Comparison of ENCODE assay signal across 7 cellular contexts in the genomic region with DNA sequence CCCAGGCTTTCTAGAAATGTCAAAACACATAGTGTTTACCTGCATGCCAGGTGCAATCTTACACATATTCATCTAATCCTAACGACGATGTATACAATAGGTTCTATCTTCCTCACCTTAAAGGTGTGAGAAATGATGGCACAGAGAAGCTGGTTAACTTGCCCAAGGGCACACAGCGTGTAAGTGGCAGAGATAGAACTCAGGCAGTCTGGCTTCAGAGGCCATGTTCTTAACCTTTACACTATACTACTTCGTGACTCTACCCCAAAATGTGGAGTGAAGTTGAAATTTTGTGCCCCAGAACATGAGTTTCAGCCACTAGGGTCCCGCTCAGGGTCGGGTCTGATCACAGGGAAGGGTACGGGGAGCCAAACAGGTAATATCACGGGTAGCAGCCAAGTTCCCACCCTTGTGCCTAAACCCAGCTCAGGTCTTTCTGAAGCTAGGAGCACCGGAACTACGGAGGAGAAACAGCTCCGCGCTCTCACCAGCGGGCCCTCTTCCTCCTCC. TPM values are rescaled to one million over a fixed set of nuclear protein-coding genes. Genes with fewer than 3 reads are reported as not detected.
DNase-seq lines count a peak whose midpoint lies in the region; ATAC-seq and TF ChIP-seq lines count a peak whose summit lies in the region.

No MANE protein-coding gene starts in this region.

- H3K4me3 ChIP-seq in HUES48 (ENCODE audit: low read depth, low read length): peak overlapping the region; percentile 99
- H3K4me3 ChIP-seq in body of pancreas: peak overlapping the region; percentile 24 to 76
- H3K4me3 ChIP-seq in lower lobe of right lung: peak overlapping the region; percentile 83
- H3K4me3 ChIP-seq in urinary bladder (ENCODE audit: low read depth, low read length): peak overlapping the region; percentile 63

- H3K27me3 ChIP-seq in HUES48 (ENCODE audit: control insufficient read depth, insufficient read depth, low read length) (no peaks in the 10 kb centered on the region), body of pancreas (no peaks in the 10 kb centered on the region), lower lobe of right lung (ENCODE audit: low read depth) (no peaks in the 10 kb centered on the region)

- H3K27ac ChIP-seq in HUES48 (ENCODE audit: low read depth, low read length): peak overlapping the region; percentile 98
- peak overlapping the region; percentile 79 to 95 (median 87) for H3K27ac ChIP-seq in body of pancreas
- H3K27ac ChIP-seq in lower lobe of right lung: peak overlapping the region; percentile 91
- H3K27ac ChIP-seq in urinary bladder (ENCODE audit: low read depth): peak overlapping the region; percentile 92

- ATAC-seq in GM18858 (IDR thresholded peaks at IDR 0.05; ENCODE audit: unreplicated experiment) (peak; percentile 10), body of pancreas (no peak), lower lobe of right lung (peak; percentile 10 to 36)

- peak overlapping the region; percentile 97 for H3K9ac ChIP-seq in HUES48 (ENCODE audit: low read depth, low read length)

- TF ChIP-seq CTCF in body of pancreas (IDR thresholded peaks at IDR 0.05) (peak in 2 of 7 experiments; percentile 6 to 9), lower lobe of right lung (IDR thresholded peaks at IDR 0.05) (no peak)

- H3K36me3 ChIP-seq in HUES48 (ENCODE audit: control insufficient read depth, insufficient read depth, low read length): peaks cover 72% of the 10 kb centered on the region
- H3K36me3 ChIP-seq in body of pancreas (replicated peaks in 1 of 2; ENCODE audit: insufficient read depth in 1 of 2, low read depth in 2 of 2): peaks cover 0 to 34% of the 10 kb centered on the region in 2 donors
- peaks cover 70% of the 10 kb centered on the region for H3K36me3 ChIP-seq in lower lobe of right lung
- peaks cover 9% of the 10 kb centered on the region for H3K36me3 ChIP-seq in urinary bladder (ENCODE audit: insufficient read depth)

- intact Hi-C loops in body of pancreas (cut with DNase I) (no loop called here), lower lobe of right lung (cut with DNase I) (no loop called here)

- DNase-seq in body of pancreas: no peak
- no peak for DNase-seq in lower lobe of right lung
- no peak for DNase-seq in GF-D8 (lab: John Stamatoyannopoulos, UW)
- no peak for DNase-seq in NCI-H524 (lab: John Stamatoyannopoulos, UW)

- H3K9me3 ChIP-seq in HUES48 (ENCODE audit: control insufficient read depth, insufficient read depth, low read length) (no peaks in the 10 kb centered on the region), body of pancreas (no peaks in the 10 kb centered on the region), lower lobe of right lung (no peaks in the 10 kb centered on the region)

- peaks cover 19% of the 10 kb centered on the region for H3K4me1 ChIP-seq in HUES48 (ENCODE audit: control insufficient read depth, insufficient read depth, low read length)
- H3K4me1 ChIP-seq in body of pancreas: peaks cover 52% of the 10 kb centered on the region
- peaks cover 52% of the 10 kb centered on the region for H3K4me1 ChIP-seq in lower lobe of right lung
- no peaks in the 10 kb centered on the region for H3K4me1 ChIP-seq in urinary bladder (ENCODE audit: insufficient read depth)

- 1 to 2% methylated on average over 8 to 13 of the region's 13 CpGs for WGBS in body of pancreas, 2 donors
- WGBS in urinary bladder: 2% methylated on average over 13 of the region's 13 CpGs

- TF ChIP-seq POLR2A in body of pancreas (IDR thresholded peaks at IDR 0.05): no peak

RNA-seq across cellular contexts. Expression of a gene that starts 0.5 kb away (rescaled TPM):
- 10 to 100 TPM; 37.1 to 40.5 TPM for total RNA-seq in body of pancreas
- 59.7 TPM for total RNA-seq in lower lobe of right lung
- 32.4 TPM for total RNA-seq in urinary bladder
- polyA plus RNA-seq in urinary bladder: 45.3 TPM

RNA-seq across cellular contexts. Expression of a gene that starts 0.7 kb away (rescaled TPM):
- total RNA-seq in body of pancreas (1,000 to 10,000 TPM in 1 of 2 donors, 100 to 1,000 TPM in 1; 772 to 1,608 TPM), lower lobe of right lung (1,662 TPM), urinary bladder (3,033 TPM)
- polyA plus RNA-seq in urinary bladder: 4,357 TPM

RNA-seq across cellular contexts. Expression of a gene that starts 5.8 kb away (rescaled TPM):
- total RNA-seq in body of pancreas (1 to 10 TPM; 3.9 to 5.6 TPM), lower lobe of right lung (19.6 TPM), urinary bladder (8.0 TPM)
- 19.3 TPM for polyA plus RNA-seq in urinary bladder

RNA-seq across cellular contexts. Expression of a gene that starts 17.9 kb away (rescaled TPM):
- 10 to 100 TPM; 27.8 to 43.2 TPM for total RNA-seq in body of pancreas
- 34.4 TPM for total RNA-seq in lower lobe of right lung
- 29.7 TPM for total RNA-seq in urinary bladder
- polyA plus RNA-seq in urinary bladder: 40.2 TPM

RNA-seq across cellular contexts. Expression of a gene that starts 18.2 kb away (rescaled TPM):
- total RNA-seq in body of pancreas: 10 to 100 TPM; 10.2 to 19.7 TPM
- 32.9 TPM for total RNA-seq in lower lobe of right lung
- total RNA-seq in urinary bladder: 24.3 TPM
- 104 TPM for polyA plus RNA-seq in urinary bladder
